ENCODE assay signal across 20 cellular contexts in genomic region chr14:27730204-27730603, GRCh38.
DNase-seq lines count a peak whose midpoint lies in the region; ATAC-seq and TF ChIP-seq lines count a peak whose summit lies in the region.
"Had no signal": no experiment of that assay in that cellular context is flagged by ENCODE, and none has a peak within 500 bp of the region (broad histone marks: within the 10 kb centered on the region; RNA-seq: fewer than 3 reads in every experiment).

No MANE protein-coding gene starts in this region.

- peak; percentile 18 for DNase-seq in NCI-H146 (lab: John Stamatoyannopoulos, UW)
- no peak for DNase-seq in NCI-H146 treated with DMSO at 0.1 percent for 48 hours (lab: John Stamatoyannopoulos, UW; ENCODE audit: unreplicated experiment)
- peak; percentile 49 for DNase-seq in DMS53 (lab: John Stamatoyannopoulos, UW)
- peak; percentile 57 for DNase-seq in NCI-H69 (lab: John Stamatoyannopoulos, UW)
- DNase-seq in mucosa of descending colon, result peak in 1 of 3 donors; percentile 14
- no peak for DNase-seq in activated T-cell treated with anti-CD3 and anti-CD28 coated beads for 4 hours
- DNase-seq: CD4-positive, CD25-positive, alpha-beta regulatory T cell; H9; HFFc6; MM.1S; NCI-H1694; NCI-H2029 treated with DMSO at 0.1 percent for 48 hours; NCI-H82; NK-92 treated with Interleukin-12 subunit alpha and Interleukin-12 subunit beta, amount 100 ng/mL, for 24 hours; PC-3; T-helper 1 cell had no signal

- H3K4me1 ChIP-seq in mucosa of descending colon (ENCODE audit: low read depth), result no peaks in the 10 kb centered on the region
- H3K4me1 ChIP-seq: BLaER1 had no signal

- no peaks in the 10 kb centered on the region for H3K9me3 ChIP-seq in mucosa of descending colon
- H3K9me3 ChIP-seq: BLaER1 had no signal

- no peak overlapping the region for H3K4me3 ChIP-seq in mucosa of descending colon
- H3K4me3 ChIP-seq: BLaER1, GM12878, GM23338 had no signal

- intact Hi-C loops in mucosa of descending colon (cut with DNase I, micrococcal nuclease), result no loop called here

- peak; percentile 76 for ATAC-seq in mucosa of descending colon
- no peak for ATAC-seq in HG03097 (IDR thresholded peaks at IDR 0.05; ENCODE audit: low FRiP score, unreplicated experiment)
- ATAC-seq: GM12878, GM23338, PC-3 had no signal

- no peak for TF ChIP-seq CTCF in mucosa of descending colon (IDR thresholded peaks at IDR 0.05)

- no peaks in the 10 kb centered on the region for H3K36me3 ChIP-seq in mucosa of descending colon (ENCODE audit: low read depth)
- H3K36me3 ChIP-seq: BLaER1 had no signal

Comparison
In these comparisons a context has a peak if more than half of its experiments do, and no peak if none do; other contexts are left out.
1. DNase-seq: peak in NCI-H146 (single experiment), DMS53 (single experiment) and NCI-H69 (single experiment); none in NCI-H146 treated with DMSO at 0.1 percent for 48 hours (single experiment) and activated T-cell treated with anti-CD3 and anti-CD28 coated beads for 4 hours (single experiment).